ENCODE assay signal across 1 cellular context in the genomic region with DNA sequence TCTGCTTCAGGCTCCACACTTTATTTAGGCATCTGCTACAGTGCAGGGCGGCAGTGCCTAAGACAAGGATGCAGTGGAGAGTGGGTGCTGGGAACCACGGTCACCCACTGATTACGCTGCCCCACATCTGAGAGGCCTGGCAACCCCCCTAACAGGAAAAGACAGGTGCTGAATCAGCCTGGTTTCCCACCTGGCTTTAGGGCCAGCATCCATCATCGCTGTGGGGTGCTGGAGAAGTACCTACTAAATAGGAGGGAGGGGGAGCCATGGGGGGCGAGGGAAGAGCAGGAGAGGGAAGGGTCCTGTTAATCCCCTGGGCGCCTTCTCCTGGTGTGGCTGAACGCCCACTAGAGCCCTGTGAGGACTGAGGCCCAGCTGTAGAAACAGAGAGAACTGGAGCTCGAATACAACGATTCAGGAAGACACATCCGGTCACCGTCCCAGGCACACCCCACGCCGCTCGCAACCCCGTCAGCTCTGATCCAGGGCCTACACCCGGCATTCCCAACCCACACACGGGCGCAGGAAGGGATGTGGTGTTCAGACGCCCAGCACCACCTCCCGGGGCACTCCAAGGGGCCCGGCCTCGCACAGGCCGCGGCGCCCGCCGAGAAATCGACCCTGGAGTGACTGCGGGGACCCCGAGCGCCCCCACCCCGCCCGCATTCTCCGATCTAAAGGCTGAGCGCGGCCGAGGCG.
TF ChIP-seq lines count a peak whose summit lies in the region.

No MANE protein-coding gene starts in this region.

TF ChIP-seq in SK-N-SH treated with all-trans-retinoic acid at 6 μM for 48 hours, 23 proteins besides CTCF, POLR2A, EP300 and RAD21 (continued from another document):
- TF ChIP-seq ARNTL (CRISPR knock-in tag; IDR thresholded peaks at IDR 0.05; ENCODE audit: borderline replicate concordance, low read depth) = no peak
- no peak for TF ChIP-seq PATZ1 (CRISPR knock-in tag; IDR thresholded peaks at IDR 0.05; ENCODE audit: borderline replicate concordance)
